Comparison of ENCODE assay signal across 9 cellular contexts in genomic region chr2:20352230-20353216, GRCh38. TPM values are rescaled to one million over a fixed set of nuclear protein-coding genes. Genes with fewer than 3 reads are reported as not detected.
DNase-seq lines count a peak whose midpoint lies in the region; ATAC-seq, FAIRE-seq and TF ChIP-seq lines count a peak whose summit lies in the region.
"Had no signal": no experiment of that assay in that cellular context is flagged by ENCODE, and none has a peak within 500 bp of the region (broad histone marks: within the 10 kb centered on the region; RNA-seq: fewer than 3 reads in every experiment).

No MANE protein-coding gene starts in this region.

- no peaks in the 10 kb centered on the region for H3K27me3 ChIP-seq in BLaER1
- no peaks in the 10 kb centered on the region for H3K27me3 ChIP-seq in HUES6 (ENCODE audit: control insufficient read depth, insufficient read depth, low read length)
- H3K27me3 ChIP-seq in astrocyte (ENCODE audit: insufficient read depth, low read length), result no peaks in the 10 kb centered on the region
- no peaks in the 10 kb centered on the region for H3K27me3 ChIP-seq in muscle layer of colon (ENCODE audit: control insufficient read depth in 1 of 2, insufficient read depth in 2 of 2, low read length in 2 of 2)

- H3K27ac ChIP-seq in BLaER1 (peak overlapping the region; percentile 97; the same call in 1 of the 2 replicates), HUES6 (ENCODE audit: low read depth, low read length) (no peak overlapping the region), astrocyte (ENCODE audit: low read depth, low read length) (no peak overlapping the region), muscle layer of colon (ENCODE audit: low read depth, low read length) (peak overlapping the region; percentile 96)

- H3K4me2 ChIP-seq in BLaER1 (peak overlapping the region; percentile 91), astrocyte (ENCODE audit: low read length) (peak overlapping the region; percentile 98)

- H3K36me3 Mint-ChIP-seq in astrocyte (ENCODE audit: low read depth, unreplicated experiment), result peaks cover 3% of the 10 kb centered on the region

- no peak for FAIRE-seq in astrocyte (lab: Jason Lieb, UNC)
- FAIRE-seq: islet of Langerhans had no signal

- DNase-seq in astrocyte (ENCODE audit: low read depth) (no peak), NCI-H2029 treated with DMSO at 0.1 percent for 48 hours (lab: John Stamatoyannopoulos, UW) (no peak)
- no peak for DNase-seq in central memory CD4-positive, alpha-beta T cell

- H3K4me1 Mint-ChIP-seq in astrocyte (ENCODE audit: low read depth, unreplicated experiment), result peaks cover 9% of the 10 kb centered on the region

- no peak overlapping the region for H3K9ac ChIP-seq in BLaER1
- H3K9ac ChIP-seq in HUES6 (ENCODE audit: low read length), result peak overlapping the region; percentile 90
- peak overlapping the region; percentile 91 for H3K9ac ChIP-seq in astrocyte (ENCODE audit: low read length)
- H3K9ac ChIP-seq in muscle layer of colon (ENCODE audit: low read length), result peak overlapping the region; percentile 62

- peak overlapping the region; percentile 44 for H2AFZ ChIP-seq in astrocyte (ENCODE audit: low read depth, low read length)

- H3K36me3 ChIP-seq in BLaER1, result peaks cover 10% of the 10 kb centered on the region; the same call in 1 of the 2 replicates
- H3K36me3 ChIP-seq in HUES6 (ENCODE audit: control insufficient read depth, insufficient read depth, low read length), result no peaks in the 10 kb centered on the region
- H3K36me3 ChIP-seq in astrocyte (ENCODE audit: insufficient read depth, low read length), result no peaks in the 10 kb centered on the region
- H3K36me3 ChIP-seq in muscle layer of colon (ENCODE audit: insufficient read depth, low read length), result no peaks in the 10 kb centered on the region

- H3K79me2 ChIP-seq in astrocyte (ENCODE audit: insufficient read depth, low read length), result peaks cover 29% of the 10 kb centered on the region

- no peak for ATAC-seq in HG02763 (IDR thresholded peaks at IDR 0.05; ENCODE audit: unreplicated experiment)
- no peak for ATAC-seq in GM18511 (IDR thresholded peaks at IDR 0.05; ENCODE audit: unreplicated experiment)

- H3K9me3 Mint-ChIP-seq in astrocyte (ENCODE audit: unreplicated experiment), result no peaks in the 10 kb centered on the region

- H4K20me1 ChIP-seq in BLaER1 (peaks cover 27% of the 10 kb centered on the region), astrocyte (ENCODE audit: insufficient read depth, low read length) (peaks cover 25% of the 10 kb centered on the region)

- H3K4me3 Mint-ChIP-seq in astrocyte (ENCODE audit: unreplicated experiment), result no peak overlapping the region

- no peak overlapping the region for H3K27ac Mint-ChIP-seq in astrocyte (ENCODE audit: unreplicated experiment)

- peaks cover 34% of the 10 kb centered on the region for H3K4me1 ChIP-seq in BLaER1
- H3K4me1 ChIP-seq in HUES6 (ENCODE audit: control insufficient read depth, insufficient read depth, low read length), result peaks cover 42% of the 10 kb centered on the region
- H3K4me1 ChIP-seq in astrocyte (ENCODE audit: insufficient read depth, low read length), result peaks cover 28% of the 10 kb centered on the region
- peaks cover 31% of the 10 kb centered on the region for H3K4me1 ChIP-seq in muscle layer of colon (ENCODE audit: insufficient read depth, low read length)

- H3K4me3 ChIP-seq in BLaER1, result no peak overlapping the region
- peak overlapping the region; percentile 60; the same call in 1 of the 2 replicates for H3K4me3 ChIP-seq in HUES6 (ENCODE audit: low read depth, low read length)
- H3K4me3 ChIP-seq in astrocyte (ENCODE audit: insufficient read depth, low read depth, low read length), result no peak overlapping the region
- H3K4me3 ChIP-seq in muscle layer of colon (ENCODE audit: low read depth in 1 of 2, low read length in 2 of 2), result no peak overlapping the region

- H3K27me3 Mint-ChIP-seq in astrocyte (ENCODE audit: low read depth, unreplicated experiment), result no peaks in the 10 kb centered on the region

- TF ChIP-seq CTCF in astrocyte (IDR thresholded peaks at IDR 0.05; ENCODE audit: insufficient read depth, low read depth, low read length), result no peak

- H3K9me3 ChIP-seq in BLaER1 (no peaks in the 10 kb centered on the region), HUES6 (ENCODE audit: control insufficient read depth, insufficient read depth, low read depth, low read length) (no peaks in the 10 kb centered on the region), astrocyte (ENCODE audit: insufficient read depth, low read depth, low read length) (no peaks in the 10 kb centered on the region), muscle layer of colon (ENCODE audit: low read length) (no peaks in the 10 kb centered on the region)

RNA-seq across cellular contexts. Expression of gene PUM2, which starts 1.9 kb away (rescaled TPM):
- total RNA-seq in astrocyte, result 55.6 and 69.4 TPM in 2 replicates

Comparison
In these comparisons a context has a peak if more than half of its experiments do, and no peak if none do; other contexts are left out.
1. H3K27ac ChIP-seq: peak in BLaER1 (single experiment) and muscle layer of colon (single experiment); none in HUES6 (single experiment) and astrocyte (single experiment).